Comparison of ENCODE assay signal across 8 cellular contexts in the genomic region with DNA sequence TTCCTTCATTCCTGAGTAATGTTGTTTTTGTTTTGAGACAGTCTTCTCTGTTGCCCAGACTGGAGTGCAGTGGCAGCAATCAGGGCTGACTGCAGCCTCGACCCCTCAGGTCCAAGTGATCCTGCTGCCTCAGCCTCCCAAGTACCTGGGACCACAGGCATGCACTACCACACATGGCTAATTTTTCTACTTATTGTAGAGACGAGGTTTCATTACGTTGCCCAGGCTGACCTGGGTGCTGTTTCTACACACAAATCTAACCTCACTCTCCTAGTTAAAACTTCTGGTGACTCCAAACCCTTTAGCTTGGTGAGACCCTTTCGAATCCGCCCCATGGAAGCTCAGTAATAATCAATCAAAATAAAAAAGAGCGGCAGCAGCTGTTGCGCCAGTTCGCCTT. TPM values are rescaled to one million over a fixed set of nuclear protein-coding genes. Genes with fewer than 3 reads are reported as not detected.
A peak's percentile ranks its signal among the peaks of the same experiment; 100 is the strongest.
DNase-seq lines count a peak whose midpoint lies in the region; ATAC-seq and TF ChIP-seq lines count a peak whose summit lies in the region.

No MANE protein-coding gene starts in this region.

- peaks cover 49% of the 10 kb centered on the region for H3K4me1 Mint-ChIP-seq in activated CD4-positive, alpha-beta T cell treated with anti-CD3 and anti-CD28 coated beads, Interleukin-2, amount 10 ng/mL, durations not matched to agents 7 days and 5 days
- H3K4me1 Mint-ChIP-seq in activated CD8-positive, alpha-beta T cell treated with anti-CD3 and anti-CD28 coated beads for 36 hours (ENCODE audit: low read depth): peaks cover 40% of the 10 kb centered on the region
- H3K4me1 Mint-ChIP-seq in stimulated activated memory B cell treated with anti-CD40 and anti-IgM and Interleukin-4, amounts not matched to agents 10 μg/mL and 1 μg/mL and 100 μg/mL, for 72 hours: peaks cover 50% of the 10 kb centered on the region

- H3K9me3 Mint-ChIP-seq in activated CD4-positive, alpha-beta T cell treated with anti-CD3 and anti-CD28 coated beads, Interleukin-2, amount 10 ng/mL, durations not matched to agents 7 days and 5 days: peaks cover 11% of the 10 kb centered on the region
- H3K9me3 Mint-ChIP-seq in activated CD8-positive, alpha-beta T cell treated with anti-CD3 and anti-CD28 coated beads for 36 hours: no peaks in the 10 kb centered on the region
- peaks cover 7% of the 10 kb centered on the region for H3K9me3 Mint-ChIP-seq in stimulated activated memory B cell treated with anti-CD40 and anti-IgM and Interleukin-4, amounts not matched to agents 10 μg/mL and 1 μg/mL and 100 μg/mL, for 72 hours

- peak overlapping the region; percentile 93 for H3K4me3 Mint-ChIP-seq in activated CD4-positive, alpha-beta T cell treated with anti-CD3 and anti-CD28 coated beads, Interleukin-2, amount 10 ng/mL, durations not matched to agents 7 days and 5 days
- peak overlapping the region; percentile 98 for H3K4me3 Mint-ChIP-seq in activated CD8-positive, alpha-beta T cell treated with anti-CD3 and anti-CD28 coated beads for 36 hours
- peak overlapping the region; percentile 92 for H3K4me3 Mint-ChIP-seq in stimulated activated memory B cell treated with anti-CD40 and anti-IgM and Interleukin-4, amounts not matched to agents 10 μg/mL and 1 μg/mL and 100 μg/mL, for 72 hours

- TF ChIP-seq CTCF in activated CD8-positive, alpha-beta T cell treated with anti-CD3 and anti-CD28 coated beads for 36 hours (IDR thresholded peaks at IDR 0.05): no peak

- intact Hi-C loops in activated CD8-positive, alpha-beta T cell treated with anti-CD3 and anti-CD28 coated beads for 36 hours (cut with micrococcal nuclease): loop anchor here (5.0 kb wide), 1 partner anchor 64 kb away; no protein-coding TSS in a partner anchor

- peaks cover 3% of the 10 kb centered on the region for H3K9me3 ChIP-seq in iPS-18c (ENCODE audit: control insufficient read depth, insufficient read depth, low read length)

- DNase-seq in activated CD4-positive, alpha-beta T cell treated with anti-CD3 and anti-CD28 coated beads, Interleukin-2, amount 10 ng/mL, durations not matched to agents 7 days and 5 days: no peak
- DNase-seq in activated CD4-positive, alpha-beta T cell treated with anti-CD3 and anti-CD28 coated beads for 4 hours: no peak
- DNase-seq in activated CD8-positive, alpha-beta T cell treated with anti-CD3 and anti-CD28 coated beads for 36 hours: no peak

- CTCF ChIA-PET in activated CD4-positive, alpha-beta T cell treated with anti-CD3 and anti-CD28 coated beads, Interleukin-2, amount 10 ng/mL, durations not matched to agents 7 days and 5 days (lab: Charles Lee): interaction anchor here (0.6 to 2.7 kb wide), 4 partner anchors 8 to 157 kb away, joined by 3 to 13 read pairs (median 4); partner anchors contain the start of gene TRAFD1
- CTCF ChIA-PET in activated CD8-positive, alpha-beta T cell treated with anti-CD3 and anti-CD28 coated beads for 36 hours (lab: Charles Lee): interaction anchor here (0.7 to 1.5 kb wide), 4 partner anchors 63 to 277 kb away, joined by 3 to 4 read pairs (median 3); no protein-coding TSS in a partner anchor

- POLR2A ChIA-PET in activated CD4-positive, alpha-beta T cell treated with anti-CD3 and anti-CD28 coated beads, Interleukin-2, amount 10 ng/mL, durations not matched to agents 7 days and 5 days (lab: Charles Lee): no interaction called here
- POLR2A ChIA-PET in activated CD8-positive, alpha-beta T cell treated with anti-CD3 and anti-CD28 coated beads for 36 hours (lab: Charles Lee): interaction anchor here (0.5 to 4.4 kb wide), 13 partner anchors 9 to 570 kb away, joined by 3 to 32 read pairs (median 5); partner anchors contain the start of genes MAPKAPK5 and PTPN11

- H3K36me3 Mint-ChIP-seq in activated CD4-positive, alpha-beta T cell treated with anti-CD3 and anti-CD28 coated beads, Interleukin-2, amount 10 ng/mL, durations not matched to agents 7 days and 5 days (ENCODE audit: low read depth): peaks cover 49% of the 10 kb centered on the region
- peaks cover 41% of the 10 kb centered on the region for H3K36me3 Mint-ChIP-seq in activated CD8-positive, alpha-beta T cell treated with anti-CD3 and anti-CD28 coated beads for 36 hours (ENCODE audit: low read depth)
- peaks cover 19% of the 10 kb centered on the region for H3K36me3 Mint-ChIP-seq in stimulated activated memory B cell treated with anti-CD40 and anti-IgM and Interleukin-4, amounts not matched to agents 10 μg/mL and 1 μg/mL and 100 μg/mL, for 72 hours

- H3K27ac Mint-ChIP-seq in activated CD4-positive, alpha-beta T cell treated with anti-CD3 and anti-CD28 coated beads, Interleukin-2, amount 10 ng/mL, durations not matched to agents 7 days and 5 days: peak overlapping the region; percentile 98
- H3K27ac Mint-ChIP-seq in activated CD8-positive, alpha-beta T cell treated with anti-CD3 and anti-CD28 coated beads for 36 hours: peak overlapping the region; percentile 98
- peak overlapping the region; percentile 85 for H3K27ac Mint-ChIP-seq in stimulated activated memory B cell treated with anti-CD40 and anti-IgM and Interleukin-4, amounts not matched to agents 10 μg/mL and 1 μg/mL and 100 μg/mL, for 72 hours

- no peaks in the 10 kb centered on the region for H3K27me3 Mint-ChIP-seq in activated CD4-positive, alpha-beta T cell treated with anti-CD3 and anti-CD28 coated beads, Interleukin-2, amount 10 ng/mL, durations not matched to agents 7 days and 5 days
- H3K27me3 Mint-ChIP-seq in activated CD8-positive, alpha-beta T cell treated with anti-CD3 and anti-CD28 coated beads for 36 hours: no peaks in the 10 kb centered on the region
- H3K27me3 Mint-ChIP-seq in stimulated activated memory B cell treated with anti-CD40 and anti-IgM and Interleukin-4, amounts not matched to agents 10 μg/mL and 1 μg/mL and 100 μg/mL, for 72 hours: no peaks in the 10 kb centered on the region

- ATAC-seq in activated CD8-positive, alpha-beta T cell treated with anti-CD3 and anti-CD28 coated beads for 36 hours: no peak
- ATAC-seq in stimulated activated memory B cell treated with anti-CD40 and anti-IgM and Interleukin-4, amounts not matched to agents 10 μg/mL and 1 μg/mL and 100 μg/mL, for 72 hours: no peak
- ATAC-seq in GM18519 (IDR thresholded peaks at IDR 0.05; ENCODE audit: low FRiP score, unreplicated experiment) (no peak), GM18520 (IDR thresholded peaks at IDR 0.05; ENCODE audit: unreplicated experiment) (no peak), HG02970 (IDR thresholded peaks at IDR 0.05; ENCODE audit: low FRiP score, unreplicated experiment) (no peak)

- H3K4me3 ChIP-seq in iPS-18c (ENCODE audit: insufficient read depth, low read depth, low read length): peak overlapping the region; percentile 60

RNA-seq across cellular contexts. Expression of gene TMEM116, which starts 1.3 kb away (rescaled TPM):
- total RNA-seq in activated CD4-positive, alpha-beta T cell treated with anti-CD3 and anti-CD28 coated beads, Interleukin-2, amount 10 ng/mL, durations not matched to agents 7 days and 5 days: 10 to 100 TPM; 16.6 to 16.9 TPM
- total RNA-seq in activated CD8-positive, alpha-beta T cell treated with anti-CD3 and anti-CD28 coated beads for 36 hours: 10 to 100 TPM; 13.8 to 16.3 TPM

RNA-seq across cellular contexts. Expression of gene ERP29, which starts 1.5 kb away (rescaled TPM):
- total RNA-seq in activated CD4-positive, alpha-beta T cell treated with anti-CD3 and anti-CD28 coated beads, Interleukin-2, amount 10 ng/mL, durations not matched to agents 7 days and 5 days: 100 to 1,000 TPM; 177 to 181 TPM
- total RNA-seq in activated CD8-positive, alpha-beta T cell treated with anti-CD3 and anti-CD28 coated beads for 36 hours: 10 to 100 TPM; 82.9 to 83.7 TPM
